Comparison of ENCODE assay signal across 21 cellular contexts in the genomic region with DNA sequence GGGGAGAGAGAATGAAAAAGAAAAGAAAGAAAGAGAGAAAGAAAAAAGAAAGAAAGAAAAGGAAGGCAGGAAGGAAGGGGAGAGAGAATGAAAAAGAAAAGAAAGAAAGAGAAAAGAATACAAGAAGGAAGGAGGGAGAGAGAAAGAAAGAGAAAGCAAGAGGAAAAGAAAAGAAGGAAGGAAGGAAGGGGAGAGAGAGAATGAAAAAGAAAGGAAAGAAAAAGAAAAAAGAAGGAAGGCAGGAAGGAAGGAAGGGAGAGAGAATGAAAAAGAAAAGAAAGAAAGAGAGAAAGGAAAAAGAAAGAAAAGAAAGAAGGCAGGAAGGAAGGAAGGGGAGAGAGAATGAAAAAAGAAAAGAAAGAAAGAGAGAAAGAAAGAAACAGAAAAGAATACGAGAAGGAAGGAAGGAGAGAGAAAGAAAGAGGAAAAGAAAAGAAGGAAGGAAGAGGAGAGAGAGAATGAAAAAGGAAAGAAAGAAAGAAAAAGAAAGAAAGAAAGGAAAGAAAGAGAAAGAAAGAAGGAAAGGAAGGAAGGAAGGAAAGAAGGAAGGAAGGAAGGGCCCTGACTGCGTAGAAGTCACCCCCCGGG. TPM values are rescaled to one million over a fixed set of nuclear protein-coding genes. Genes with fewer than 3 reads are reported as not detected.
DNase-seq lines count a peak whose midpoint lies in the region; ATAC-seq, FAIRE-seq and TF ChIP-seq lines count a peak whose summit lies in the region.
"Had no signal": no experiment of that assay in that cellular context is flagged by ENCODE, and none has a peak within 500 bp of the region (broad histone marks: within the 10 kb centered on the region; RNA-seq: fewer than 3 reads in every experiment).

No MANE protein-coding gene starts in this region.

- H3K9me3 Mint-ChIP-seq in activated T-cell treated with anti-CD3 and anti-CD28 coated beads, Interleukin-2, amount 50 U/mL, for 72 hours: peaks cover 1 to 9% of the 10 kb centered on the region in 2 donors
- peaks cover 0 to 14% (median 6%) of the 10 kb centered on the region in 3 donors for H3K9me3 Mint-ChIP-seq in IgD-negative memory B cell
- peaks cover 16% of the 10 kb centered on the region for H3K9me3 Mint-ChIP-seq in stimulated activated memory B cell treated with anti-CD40 and anti-IgM and Interleukin-4, amounts not matched to agents 10 μg/mL and 1 μg/mL and 100 μg/mL, for 72 hours

- intact Hi-C loops in K562 (cut with micrococcal nuclease): no loop called here
- intact Hi-C loops in colonic mucosa (cut with DNase I): no loop called here

- no peak for TF ChIP-seq POLR2A in K562 (conservative IDR thresholded peaks at IDR 0.05)

- POLR2A ChIA-PET in K562 (lab: Yijun Ruan, JAX): no interaction called here

- H3K36me3 Mint-ChIP-seq in activated T-cell treated with anti-CD3 and anti-CD28 coated beads, Interleukin-2, amount 50 U/mL, for 72 hours (ENCODE audit: insufficient read depth in 2 of 2): peaks cover 4 to 14% of the 10 kb centered on the region in 2 donors
- H3K36me3 Mint-ChIP-seq in IgD-negative memory B cell: no peaks in the 10 kb centered on the region
- peaks cover 18% of the 10 kb centered on the region for H3K36me3 Mint-ChIP-seq in stimulated activated memory B cell treated with anti-CD40 and anti-IgM and Interleukin-4, amounts not matched to agents 10 μg/mL and 1 μg/mL and 100 μg/mL, for 72 hours

- no peak for TF ChIP-seq EP300 in K562 (IDR thresholded peaks at IDR 0.05; ENCODE audit: low read length)

- H4K20me1 ChIP-seq in K562 (replicated peaks; ENCODE audit: control insufficient read depth, insufficient read depth, low read length): no peaks in the 10 kb centered on the region
- H4K20me1 ChIP-seq: BLaER1 had no signal

- CTCF ChIA-PET in K562 (lab: Yijun Ruan, JAX; ENCODE audit: low intra/inter-chr PET ratio): no interaction called here

- H3K36me3 ChIP-seq in K562 (ENCODE audit: control insufficient read depth, insufficient read depth, low read length): no peaks in the 10 kb centered on the region
- no peaks in the 10 kb centered on the region for H3K36me3 ChIP-seq in colonic mucosa
- H3K36me3 ChIP-seq: BLaER1, suprapubic skin had no signal

- in situ Hi-C loops in K562 (cut with MboI): no loop called here

- H3K27me3 ChIP-seq in K562 (ENCODE audit: control insufficient read depth in 2 of 2, insufficient read depth in 2 of 2, low read length in 2 of 2): peaks cover 2 to 28% of the 10 kb centered on the region in 2 experiments; a peak in 3 of 5 replicates
- H3K27me3 ChIP-seq in colonic mucosa: no peaks in the 10 kb centered on the region
- H3K27me3 ChIP-seq: BLaER1, suprapubic skin had no signal

- DNase-seq in activated T-cell treated with anti-CD3 and anti-CD28 coated beads, Interleukin-2, amount 50 U/mL, for 72 hours: no peak
- DNase-seq in activated T-cell treated with anti-CD3 and anti-CD28 coated beads for 4 hours: no peak
- no peak for DNase-seq in K562 (ENCODE audit: extremely low read depth in 1 of 4, low spot score in 3 of 4)
- no peak for DNase-seq in cortex of kidney (lab: John Stamatoyannopoulos, UW)
- no peak for DNase-seq in colonic mucosa
- DNase-seq: ACHN; activated CD4-positive, alpha-beta T cell treated with anti-CD3 and anti-CD28 coated beads, Interleukin-2, amount 50 U/mL, for 1 hour; cerebellar nuclear complex; Kasumi-1; kidney glomerular epithelial cell; NCI-H1694; NCI-H526 treated with DMSO at 0.1 percent for 48 hours had no signal

- H2AFZ ChIP-seq in K562 (ENCODE audit: low read depth, low read length): no peak overlapping the region

- H3K4me1 ChIP-seq in K562 (replicated peaks in 1 of 2; ENCODE audit: control insufficient read depth in 2 of 2, insufficient read depth in 2 of 2, low read length in 2 of 2) (no peaks in the 10 kb centered on the region), colonic mucosa (no peaks in the 10 kb centered on the region)
- H3K4me1 ChIP-seq: suprapubic skin had no signal

- ATAC-seq in activated T-cell treated with anti-CD3 and anti-CD28 coated beads, Interleukin-2, amount 50 U/mL, for 72 hours (replicated peaks in 1 of 2): no peak
- ATAC-seq in K562: no peak
- no peak for ATAC-seq in stimulated activated memory B cell treated with anti-CD40 and anti-IgM and Interleukin-4, amounts not matched to agents 10 μg/mL and 1 μg/mL and 100 μg/mL, for 72 hours
- ATAC-seq: HCT116 had no signal

- FAIRE-seq in K562 (lab: Jason Lieb, UNC): no peak
- FAIRE-seq: RCC 7860 had no signal

- 20% methylated on average over 3 of the region's 3 CpGs for WGBS in K562 (ENCODE audit: insufficient coverage, low coverage, missing lambda C conversion rate)

- H3K27ac Mint-ChIP-seq in activated T-cell treated with anti-CD3 and anti-CD28 coated beads, Interleukin-2, amount 50 U/mL, for 72 hours: peak overlapping the region; percentile 86
- H3K27ac Mint-ChIP-seq in IgD-negative memory B cell: peak overlapping the region; percentile 18 to 92 (median 87)
- H3K27ac Mint-ChIP-seq in stimulated activated memory B cell treated with anti-CD40 and anti-IgM and Interleukin-4, amounts not matched to agents 10 μg/mL and 1 μg/mL and 100 μg/mL, for 72 hours: peak overlapping the region; percentile 95

- TF ChIP-seq RAD21 in K562 (CRISPR knock-in tag; conservative IDR thresholded peaks at IDR 0.05 in 1 of 2, IDR thresholded peaks at IDR 0.05 in 1 of 2): no peak

- no peaks in the 10 kb centered on the region for H3K27me3 Mint-ChIP-seq in activated T-cell treated with anti-CD3 and anti-CD28 coated beads, Interleukin-2, amount 50 U/mL, for 72 hours (ENCODE audit: low read depth)
- peaks cover 3% of the 10 kb centered on the region for H3K27me3 Mint-ChIP-seq in IgD-negative memory B cell
- no peaks in the 10 kb centered on the region for H3K27me3 Mint-ChIP-seq in stimulated activated memory B cell treated with anti-CD40 and anti-IgM and Interleukin-4, amounts not matched to agents 10 μg/mL and 1 μg/mL and 100 μg/mL, for 72 hours

- BruUV-seq in K562 (replicated peaks; lab: Mats Ljungman, UMichigan): no TSS peak

- H3K4me1 Mint-ChIP-seq in activated T-cell treated with anti-CD3 and anti-CD28 coated beads, Interleukin-2, amount 50 U/mL, for 72 hours (ENCODE audit: low read depth): peaks cover 33% of the 10 kb centered on the region
- H3K4me1 Mint-ChIP-seq in IgD-negative memory B cell: peaks cover 19 to 39% (median 33%) of the 10 kb centered on the region in 3 donors
- H3K4me1 Mint-ChIP-seq in stimulated activated memory B cell treated with anti-CD40 and anti-IgM and Interleukin-4, amounts not matched to agents 10 μg/mL and 1 μg/mL and 100 μg/mL, for 72 hours: peaks cover 52% of the 10 kb centered on the region

- H3K4me3 Mint-ChIP-seq in activated T-cell treated with anti-CD3 and anti-CD28 coated beads, Interleukin-2, amount 50 U/mL, for 72 hours: peak overlapping the region in 1 of 2 donors; percentile 15
- H3K4me3 Mint-ChIP-seq in IgD-negative memory B cell: peak overlapping the region in 2 of 4 donors; percentile 68 to 86
- H3K4me3 Mint-ChIP-seq in stimulated activated memory B cell treated with anti-CD40 and anti-IgM and Interleukin-4, amounts not matched to agents 10 μg/mL and 1 μg/mL and 100 μg/mL, for 72 hours: no peak overlapping the region

- H3K9me3 ChIP-seq in K562 (replicated peaks; ENCODE audit: control insufficient read depth, insufficient read depth, low read depth, low read length): no peaks in the 10 kb centered on the region
- no peaks in the 10 kb centered on the region for H3K9me3 ChIP-seq in colonic mucosa

- H3K4me3 ChIP-seq in K562 (no peak overlapping the region), colonic mucosa (no peak overlapping the region)
- H3K4me3 ChIP-seq: BLaER1, lung, suprapubic skin had no signal

- H3K79me2 ChIP-seq in K562 (ENCODE audit: control insufficient read depth, insufficient read depth, low read length): no peaks in the 10 kb centered on the region

- H3K27ac ChIP-seq in K562 (ENCODE audit: extremely low read depth, low read depth, low read length): no peak overlapping the region
- H3K27ac ChIP-seq in colonic mucosa: no peak overlapping the region
- H3K27ac ChIP-seq: BLaER1, suprapubic skin had no signal

- H3K9me1 ChIP-seq in K562 (ENCODE audit: control insufficient read depth, insufficient read depth, low read length): no peaks in the 10 kb centered on the region

- H3K9ac ChIP-seq in K562 (ENCODE audit: insufficient read depth in 1 of 2, low read depth in 2 of 2, low read length in 2 of 2): no peak overlapping the region
- H3K9ac ChIP-seq in colonic mucosa (ENCODE audit: low read depth in 2 of 2, low read length in 2 of 2): no peak overlapping the region
- H3K9ac ChIP-seq: BLaER1 had no signal

- TF ChIP-seq CTCF in K562 (IDR thresholded peaks at IDR 0.05 in 2 of 3, conservative IDR thresholded peaks at IDR 0.05 in 1 of 3; ENCODE audit: insufficient read depth in 2 of 3, low read depth in 1 of 3, low read length in 3 of 3) (no peak), colonic mucosa (IDR thresholded peaks at IDR 0.05) (no peak)

- no peak overlapping the region for H3K4me2 ChIP-seq in K562 (ENCODE audit: insufficient read depth, low read length)
- H3K4me2 ChIP-seq: BLaER1 had no signal

RNA-seq across cellular contexts. Expression of gene P2RY8, which starts 15.1 kb away (rescaled TPM):
- total RNA-seq in activated T-cell treated with anti-CD3 and anti-CD28 coated beads, Interleukin-2, amount 50 U/mL, for 72 hours: 10 to 100 TPM; 40.1 to 45.7 TPM
- polyA plus RNA-seq in IgD-negative memory B cell (206 TPM), K562 (2011; rRNA removed) (not detected in 2 replicates), K562 (2014; fragmentation: Illumina TruSeq; extraction: Trizol) (0.07 and 0.14 TPM in 2 replicates), K562 (2014; fragmentation: Nextera tagmentation; extraction: Ambion mirVana) (not detected), K562 (2014; rRNA removed) (0.04 and 0.07 TPM in 2 replicates)
- 0.12 TPM in 1 of 2 replicates, not detected in the other for total RNA-seq in K562 (2011; cell fraction: chromatin; rRNA removed; ENCODE audit: low replicate concordance)
- total RNA-seq in K562 (2011; cell fraction: nucleolus; rRNA removed): 0.50 TPM in 1 of 2 replicates, not detected in the other
- not detected in 2 replicates for total RNA-seq in K562 (2011; cell fraction: nucleoplasm; rRNA removed)
- total RNA-seq in K562 (2014; rRNA removed) (0.08 and 0.09 TPM in 2 replicates), K562 (2014; rRNA removed; fragmentation: Illumina TruSeq; extraction: Trizol) (0.03 and 0.04 TPM in 2 replicates), K562 (2015; rRNA removed; fragmentation: Illumina TruSeq; extraction: Trizol) (0.57 and 0.69 TPM in 2 replicates), K562 (2021) (0.31 and 0.72 TPM in 2 replicates), colonic mucosa (1 to 10 TPM; 1.3 TPM)
- polyA plus RNA-seq in K562 (2011; cell fraction: cytosol; rRNA removed): 0.03 and 0.06 TPM in 2 replicates
- 0.06 TPM in 1 of 2 replicates, not detected in the other for polyA plus RNA-seq in K562 (2011; cell fraction: nucleus; rRNA removed)
- polyA plus RNA-seq in K562 (2012): 0.65 and 4.6 TPM in 2 replicates
- not detected in 2 replicates for polyA minus RNA-seq in K562 (2011; rRNA and poly(A)+ RNA removed)
- polyA minus RNA-seq in K562 (2011; cell fraction: cytosol; rRNA and poly(A)+ RNA removed): not detected in 2 replicates
- polyA minus RNA-seq in K562 (2011; cell fraction: nucleus; rRNA and poly(A)+ RNA removed): not detected in 2 replicates
- total RNA-seq: epithelial cell of proximal tubule, fibroblast of villous mesenchyme had no signal

RNA-seq across cellular contexts. Expression of gene AKAP17A, which starts 39.4 kb away (rescaled TPM):
- 10 to 100 TPM; 71.6 to 73.9 TPM for total RNA-seq in activated T-cell treated with anti-CD3 and anti-CD28 coated beads, Interleukin-2, amount 50 U/mL, for 72 hours
- polyA plus RNA-seq in IgD-negative memory B cell (58.8 TPM), K562 (2011; rRNA removed) (7.8 and 14.2 TPM in 2 replicates), K562 (2014; fragmentation: Illumina TruSeq; extraction: Trizol) (8.2 and 10.4 TPM in 2 replicates), K562 (2014; fragmentation: Nextera tagmentation; extraction: Ambion mirVana) (1 to 10 TPM; 1.2 to 1.3 TPM), K562 (2014; rRNA removed) (22.2 and 29.5 TPM in 2 replicates)
- total RNA-seq in K562 (2011; cell fraction: chromatin; rRNA removed; ENCODE audit: low replicate concordance): 35.5 and 67.9 TPM in 2 replicates
- 47.4 and 50.5 TPM in 2 replicates for total RNA-seq in K562 (2011; cell fraction: nucleolus; rRNA removed)
- total RNA-seq in K562 (2011; cell fraction: nucleoplasm; rRNA removed): 25.8 and 35.2 TPM in 2 replicates
- total RNA-seq in K562 (2014; rRNA removed) (26.8 and 28.0 TPM in 2 replicates), K562 (2014; rRNA removed; fragmentation: Illumina TruSeq; extraction: Trizol) (5.5 and 6.1 TPM in 2 replicates), K562 (2015; rRNA removed; fragmentation: Illumina TruSeq; extraction: Trizol) (12.0 and 13.5 TPM in 2 replicates), K562 (2021) (24.2 TPM in 2 replicates), colonic mucosa (10 to 100 TPM; 42.4 to 44.6 TPM)
- 8.1 and 9.8 TPM in 2 replicates for polyA plus RNA-seq in K562 (2011; cell fraction: cytosol; rRNA removed)
- polyA plus RNA-seq in K562 (2011; cell fraction: nucleus; rRNA removed): 154 and 165 TPM in 2 replicates
- 19.4 and 24.5 TPM in 2 replicates for polyA plus RNA-seq in K562 (2012)
- 1.9 and 2.1 TPM in 2 replicates for polyA minus RNA-seq in K562 (2011; rRNA and poly(A)+ RNA removed)
- 4.8 and 5.9 TPM in 2 replicates for polyA minus RNA-seq in K562 (2011; cell fraction: cytosol; rRNA and poly(A)+ RNA removed)
- 13.1 and 18.2 TPM in 2 replicates for polyA minus RNA-seq in K562 (2011; cell fraction: nucleus; rRNA and poly(A)+ RNA removed)

Comparison
In these comparisons a context has a peak if more than half of its experiments do, and no peak if none do; other contexts are left out.
1. RNA of gene P2RY8, which starts 15.1 kb away (total RNA-seq): 40.1 to 45.7 TPM in activated T-cell treated with anti-CD3 and anti-CD28 coated beads, Interleukin-2, amount 50 U/mL, for 72 hours; 1.3 TPM in colonic mucosa and 0.03 to 0.72 TPM in K562; every median in the first group is over 10 times any median in the second.
2. Peak in every context shown above with its lines, with median percentiles within 50 percentile points of each other: H3K27ac Mint-ChIP-seq.